ENCODE assay signal across 11 cellular contexts in the genomic region with DNA sequence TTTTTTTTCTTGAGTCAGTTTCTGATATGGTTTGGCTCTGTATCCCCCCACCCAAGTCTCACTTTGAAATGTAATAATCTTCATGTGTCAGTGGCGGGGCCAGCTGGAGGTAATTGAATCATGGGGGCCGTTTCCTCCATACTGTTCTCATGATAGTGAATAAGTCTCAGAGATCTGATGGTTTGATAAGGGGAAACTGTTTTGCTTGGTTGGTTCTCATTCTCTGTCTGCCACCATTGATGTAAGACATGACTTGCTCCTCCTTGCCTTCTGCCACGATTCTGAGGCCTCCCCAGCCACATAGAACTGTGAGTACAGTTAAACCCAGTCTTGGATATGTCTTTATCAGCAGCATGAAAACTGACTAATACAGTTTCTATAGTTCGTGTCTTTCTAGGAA. TPM values are rescaled to one million over a fixed set of nuclear protein-coding genes. Genes with fewer than 3 reads are reported as not detected.
DNase-seq lines count a peak whose midpoint lies in the region; ATAC-seq and TF ChIP-seq lines count a peak whose summit lies in the region.
"Had no signal": no experiment of that assay in that cellular context is flagged by ENCODE, and none has a peak within 500 bp of the region (broad histone marks: within the 10 kb centered on the region; RNA-seq: fewer than 3 reads in every experiment).

No MANE protein-coding gene starts in this region.

- peaks cover 31 to 54% (median 49%) of the 10 kb centered on the region in 4 donors for H3K4me1 ChIP-seq in esophagus muscularis mucosa
- H3K4me1 ChIP-seq: uterus had no signal

- H3K27me3 Mint-ChIP-seq in effector memory CD8-positive, alpha-beta T cell, result no peaks in the 10 kb centered on the region

- H3K27ac ChIP-seq in KOPT-K1 (ENCODE audit: low read depth, low read length, poor library complexity, severe bottlenecking), result peak overlapping the region; percentile 90
- no peak overlapping the region for H3K27ac ChIP-seq in esophagus muscularis mucosa (replicated peaks in 1 of 4)
- H3K27ac ChIP-seq: uterus had no signal

- no peak overlapping the region for H3K4me3 ChIP-seq in esophagus muscularis mucosa
- H3K4me3 ChIP-seq: uterus had no signal

- H3K36me3 Mint-ChIP-seq in effector memory CD8-positive, alpha-beta T cell (ENCODE audit: insufficient read depth), result peaks cover 9% of the 10 kb centered on the region

- peaks cover 46 to 77% of the 10 kb centered on the region in 2 donors for H3K4me1 Mint-ChIP-seq in effector memory CD8-positive, alpha-beta T cell (ENCODE audit: low read depth in 2 of 2)

- 79% methylated on average over 4 of the region's 4 CpGs for WGBS in esophagus muscularis mucosa

- ATAC-seq in effector memory CD8-positive, alpha-beta T cell (replicated peaks), result peak; percentile 50
- ATAC-seq in GM19397 (IDR thresholded peaks at IDR 0.05; ENCODE audit: unreplicated experiment) (no peak), GM19452 (IDR thresholded peaks at IDR 0.05; ENCODE audit: unreplicated experiment) (no peak), omental fat pad (ENCODE audit: low FRiP score) (no peak)

- H3K27me3 ChIP-seq in esophagus muscularis mucosa, result no peaks in the 10 kb centered on the region
- H3K27me3 ChIP-seq: uterus had no signal

- no peak for TF ChIP-seq EP300 in esophagus muscularis mucosa (IDR thresholded peaks at IDR 0.05)

- H3K9me3 Mint-ChIP-seq in effector memory CD8-positive, alpha-beta T cell, result no peaks in the 10 kb centered on the region

- DNase-seq in activated CD4-positive, alpha-beta T cell treated with anti-CD3 and anti-CD28 coated beads, Interleukin-2, amount 50 U/mL, for 1 hour, result peak; percentile 40
- no peak for DNase-seq in effector memory CD8-positive, alpha-beta T cell
- DNase-seq in stimulated activated CD8-positive, alpha-beta memory T cell treated with anti-CD3 and anti-CD28 coated beads, Interleukin-2, amount 100 ng/mL, for 48 hours (ENCODE audit: low read depth in 2 of 2), result peak; percentile 44 to 53
- DNase-seq in esophagus muscularis mucosa (ENCODE audit: extremely low spot score) (no peak), omental fat pad (ENCODE audit: low spot score) (no peak)
- DNase-seq: NCI-H2029 treated with DMSO at 0.1 percent for 48 hours, occipital lobe, uterus had no signal

- intact Hi-C loops in esophagus muscularis mucosa (cut with DNase I), result no loop called here

- TF ChIP-seq CTCF in esophagus muscularis mucosa (IDR thresholded peaks at IDR 0.05) (no peak), omental fat pad (IDR thresholded peaks at IDR 0.05) (no peak)

- no peak for TF ChIP-seq POLR2A in esophagus muscularis mucosa (IDR thresholded peaks at IDR 0.05; ENCODE audit: low read depth)

- H3K4me3 Mint-ChIP-seq in effector memory CD8-positive, alpha-beta T cell, result peak overlapping the region; percentile 25 to 38

- H3K9me3 ChIP-seq in KOPT-K1 (ENCODE audit: insufficient read depth, low read length, poor library complexity, severe bottlenecking) (no peaks in the 10 kb centered on the region), esophagus muscularis mucosa (no peaks in the 10 kb centered on the region)
- H3K9me3 ChIP-seq: uterus had no signal

- H3K36me3 ChIP-seq in KOPT-K1 (ENCODE audit: insufficient read depth, low read length) (peaks cover 6% of the 10 kb centered on the region; the same call in 1 of the 2 replicates), esophagus muscularis mucosa (no peaks in the 10 kb centered on the region)
- H3K36me3 ChIP-seq: uterus had no signal

- peak overlapping the region; percentile 83 to 95 for H3K27ac Mint-ChIP-seq in effector memory CD8-positive, alpha-beta T cell

RNA-seq across cellular contexts. Expression of gene WNK1, which starts 42.9 kb away (rescaled TPM):
- total RNA-seq in esophagus muscularis mucosa (100 to 1,000 TPM; 137 to 250 (median 158) TPM), omental fat pad (100 to 1,000 TPM; 222 to 407 (median 322) TPM)

Comparison
In these comparisons a context has a peak if more than half of its experiments do, and no peak if none do; other contexts are left out.
1. DNase-seq: peak in activated CD4-positive, alpha-beta T cell treated with anti-CD3 and anti-CD28 coated beads, Interleukin-2, amount 50 U/mL, for 1 hour (single experiment) and stimulated activated CD8-positive, alpha-beta memory T cell treated with anti-CD3 and anti-CD28 coated beads, Interleukin-2, amount 100 ng/mL, for 48 hours (2 of 2); none in effector memory CD8-positive, alpha-beta T cell (0 of 3), esophagus muscularis mucosa (single experiment) and omental fat pad (single experiment).